ENCODE assay signal across 8 cellular contexts in genomic region chr6:12363651-12364381, GRCh38.
A peak's percentile ranks its signal among the peaks of the same experiment; 100 is the strongest.
DNase-seq lines count a peak whose midpoint lies in the region; ATAC-seq lines count a peak whose summit lies in the region.

No MANE protein-coding gene starts in this region.

- H3K9me3 Mint-ChIP-seq in activated naive CD4-positive, alpha-beta T cell treated with anti-CD3 and anti-CD28 coated beads, Interleukin-2, amount 50 U/mL, for 72 hours = peaks cover 0 to 10% of the 10 kb centered on the region in 2 donors

- ATAC-seq in GM18511 (IDR thresholded peaks at IDR 0.05; ENCODE audit: unreplicated experiment) = peak; percentile 86
- peak; percentile 79 for ATAC-seq in HG02798 (IDR thresholded peaks at IDR 0.05; ENCODE audit: poor library complexity, unreplicated experiment)
- no peak for ATAC-seq in activated naive CD4-positive, alpha-beta T cell treated with anti-CD3 and anti-CD28 coated beads, Interleukin-2, amount 50 U/mL, for 72 hours

- DNase-seq in NOMO-1 (lab: John Stamatoyannopoulos, UW; ENCODE audit: unreplicated experiment in 2 of 2) = peak; percentile 41 to 95
- peak; percentile 10 for DNase-seq in midbrain (lab: John Stamatoyannopoulos, UW)
- no peak for DNase-seq in stimulated activated CD4-positive, alpha-beta T cell treated with anti-CD3 and anti-CD28 coated beads, Interleukin-2, amount 100 ng/mL, for 24 hours
- DNase-seq in NCI-H2029 treated with DMSO at 0.1 percent for 48 hours (lab: John Stamatoyannopoulos, UW) = no peak
- DNase-seq in activated naive CD4-positive, alpha-beta T cell treated with anti-CD3 and anti-CD28 coated beads, Interleukin-2, amount 50 U/mL, for 72 hours (ENCODE audit: low spot score in 2 of 2) = no peak
- DNase-seq in activated CD4-positive, alpha-beta T cell treated with anti-CD3 and anti-CD28 coated beads, Interleukin-2, amount 50 U/mL, for 48 hours = no peak

- H3K27ac Mint-ChIP-seq in activated naive CD4-positive, alpha-beta T cell treated with anti-CD3 and anti-CD28 coated beads, Interleukin-2, amount 50 U/mL, for 72 hours = no peak overlapping the region

- no peaks in the 10 kb centered on the region for H3K36me3 Mint-ChIP-seq in activated naive CD4-positive, alpha-beta T cell treated with anti-CD3 and anti-CD28 coated beads, Interleukin-2, amount 50 U/mL, for 72 hours

Comparison
In these comparisons a context has a peak if more than half of its experiments do, and no peak if none do; other contexts are left out.
1. ATAC-seq: peak in GM18511 (single experiment) and HG02798 (single experiment); none in activated naive CD4-positive, alpha-beta T cell treated with anti-CD3 and anti-CD28 coated beads, Interleukin-2, amount 50 U/mL, for 72 hours (0 of 2).
2. DNase-seq: peak in NOMO-1 (2 of 2) and midbrain (single experiment); none in stimulated activated CD4-positive, alpha-beta T cell treated with anti-CD3 and anti-CD28 coated beads, Interleukin-2, amount 100 ng/mL, for 24 hours (0 of 2), NCI-H2029 treated with DMSO at 0.1 percent for 48 hours (single experiment), activated naive CD4-positive, alpha-beta T cell treated with anti-CD3 and anti-CD28 coated beads, Interleukin-2, amount 50 U/mL, for 72 hours (0 of 2) and activated CD4-positive, alpha-beta T cell treated with anti-CD3 and anti-CD28 coated beads, Interleukin-2, amount 50 U/mL, for 48 hours (0 of 2).